Comparison of ENCODE assay signal across 10 cellular contexts in the genomic region with DNA sequence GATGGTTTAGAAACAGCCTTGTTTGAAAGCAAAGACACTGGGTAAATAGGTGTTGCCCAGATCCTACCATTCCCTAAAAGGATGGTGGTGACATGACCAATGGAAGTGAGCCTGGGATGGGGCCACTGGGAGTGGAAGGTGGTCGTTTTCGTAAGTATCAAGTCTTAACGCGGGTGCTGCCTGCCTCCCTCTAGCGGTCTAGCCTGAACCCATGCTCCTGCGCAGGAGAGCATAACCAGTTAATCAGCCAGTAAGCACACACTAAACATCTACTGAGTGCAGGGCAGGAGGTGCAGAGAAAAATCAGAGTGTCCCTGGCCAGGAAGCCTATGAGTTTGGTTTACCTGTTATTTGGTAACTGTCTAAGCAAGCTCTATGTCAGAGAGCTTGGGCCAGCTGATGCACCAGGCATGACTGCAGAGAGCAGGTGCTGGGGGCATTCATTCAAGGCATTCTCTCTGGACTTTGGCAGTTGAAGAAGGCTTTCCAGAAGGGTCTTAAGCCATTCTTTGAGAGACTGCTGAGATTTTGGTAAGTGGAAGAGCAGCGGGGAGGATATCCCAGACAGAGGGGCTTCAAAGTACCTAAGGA. TPM values are rescaled to one million over a fixed set of nuclear protein-coding genes. Genes with fewer than 3 reads are reported as not detected.
DNase-seq lines count a peak whose midpoint lies in the region; ATAC-seq and TF ChIP-seq lines count a peak whose summit lies in the region.
"Had no signal": no experiment of that assay in that cellular context is flagged by ENCODE, and none has a peak within 500 bp of the region (broad histone marks: within the 10 kb centered on the region; RNA-seq: fewer than 3 reads in every experiment).

No MANE protein-coding gene starts in this region.

- H3K4me1 Mint-ChIP-seq in activated T-cell treated with anti-CD3 and anti-CD28 coated beads, Interleukin-2, amount 50 U/mL, for 72 hours (ENCODE audit: low read depth): peaks cover 5% of the 10 kb centered on the region

- no peaks in the 10 kb centered on the region for H3K36me3 Mint-ChIP-seq in activated T-cell treated with anti-CD3 and anti-CD28 coated beads, Interleukin-2, amount 50 U/mL, for 72 hours (ENCODE audit: insufficient read depth in 2 of 2)
- H3K36me3 Mint-ChIP-seq: activated naive CD4-positive, alpha-beta T cell treated with anti-CD3 and anti-CD28 coated beads, Interleukin-2, amount 50 U/mL, for 72 hours had no signal

- TF ChIP-seq CTCF in AG04450 (IDR thresholded peaks at IDR 0.05; ENCODE audit: low read depth, low read length): peak; percentile 66
- TF ChIP-seq CTCF in GM13977 (IDR thresholded peaks at IDR 0.05; ENCODE audit: extremely low read depth, insufficient read depth, missing control alignments): peak; percentile 71
- TF ChIP-seq CTCF in thyroid gland (IDR thresholded peaks at IDR 0.05): peak in 3 of 6 experiments; percentile 12 to 40 (median 32)

- H3K27me3 Mint-ChIP-seq in activated T-cell treated with anti-CD3 and anti-CD28 coated beads, Interleukin-2, amount 50 U/mL, for 72 hours (ENCODE audit: low read depth): peaks cover 40% of the 10 kb centered on the region

- CTCF ChIA-PET in AG04450 (lab: Charles Lee): interaction anchor here (0.6 to 2.0 kb wide), 3 partner anchors 9 to 210 kb away, joined by 3 to 7 read pairs (median 3); no protein-coding TSS in a partner anchor

- H3K4me3 Mint-ChIP-seq in activated T-cell treated with anti-CD3 and anti-CD28 coated beads, Interleukin-2, amount 50 U/mL, for 72 hours: no peak overlapping the region

- H3K4me3 ChIP-seq in AG04450 (ENCODE audit: low read depth, low read length) (no peak overlapping the region), thyroid gland (replicated peaks in 1 of 3) (no peak overlapping the region)
- H3K4me3 ChIP-seq: HAP-1 had no signal

- H3K27me3 ChIP-seq in AG04450 (ENCODE audit: control insufficient read depth, insufficient read depth, low read length): no peaks in the 10 kb centered on the region
- no peaks in the 10 kb centered on the region for H3K27me3 ChIP-seq in thyroid gland

- no peak overlapping the region for H3K27ac ChIP-seq in AG04450 (ENCODE audit: low read depth, low read length)
- H3K27ac ChIP-seq in thyroid gland: no peak overlapping the region

- no peak overlapping the region for H3K27ac Mint-ChIP-seq in activated T-cell treated with anti-CD3 and anti-CD28 coated beads, Interleukin-2, amount 50 U/mL, for 72 hours
- H3K27ac Mint-ChIP-seq: activated naive CD4-positive, alpha-beta T cell treated with anti-CD3 and anti-CD28 coated beads, Interleukin-2, amount 50 U/mL, for 72 hours had no signal

- intact Hi-C loops in thyroid gland (cut with DNase I): no loop called here

- in situ Hi-C loops in GM13977 (cut with MboI; ENCODE audit: low pct_unique_long_range_greater_than_20kb, low sequenced_read_pairs, unreplicated experiment): no loop called here

- POLR2A ChIA-PET in AG04450 (lab: Yijun Ruan, JAX): no interaction called here

- H3K4me1 ChIP-seq in thyroid gland: no peaks in the 10 kb centered on the region
- H3K4me1 ChIP-seq: HAP-1 had no signal

- ATAC-seq in activated T-cell treated with anti-CD3 and anti-CD28 coated beads, Interleukin-2, amount 50 U/mL, for 72 hours (replicated peaks in 1 of 2): peak; percentile 53 to 73
- ATAC-seq in GM18517 (IDR thresholded peaks at IDR 0.05; ENCODE audit: unreplicated experiment): no peak
- no peak for ATAC-seq in GM18520 (IDR thresholded peaks at IDR 0.05; ENCODE audit: unreplicated experiment)

- H3K9me3 Mint-ChIP-seq in activated T-cell treated with anti-CD3 and anti-CD28 coated beads, Interleukin-2, amount 50 U/mL, for 72 hours: no peaks in the 10 kb centered on the region
- H3K9me3 Mint-ChIP-seq: activated naive CD4-positive, alpha-beta T cell treated with anti-CD3 and anti-CD28 coated beads, Interleukin-2, amount 50 U/mL, for 72 hours had no signal

- H3K9me3 ChIP-seq in AG04450 (ENCODE audit: control insufficient read depth, insufficient read depth, low read length): no peaks in the 10 kb centered on the region
- H3K9me3 ChIP-seq in thyroid gland: no peaks in the 10 kb centered on the region
- H3K9me3 ChIP-seq: HAP-1 had no signal

- DNase-seq in AG04450 (ENCODE audit: low read depth, low spot score) (no peak), GM13977 (ENCODE audit: low spot score) (no peak), hepatic stellate cell (ENCODE audit: low spot score) (peak; percentile 19), thyroid gland (peak; percentile 12 to 21), dedifferentiated amniotic fluid mesenchymal stem cell (ENCODE audit: extremely low spot score) (no peak)
- peak; percentile 16 to 19 for DNase-seq in activated T-cell treated with anti-CD3 and anti-CD28 coated beads, Interleukin-2, amount 50 U/mL, for 72 hours

- no peak for TF ChIP-seq POLR2A in thyroid gland (IDR thresholded peaks at IDR 0.05)

- WGBS in thyroid gland, 2 donors: 8 to 9% methylated on average over 7 of the region's 7 CpGs

- no peaks in the 10 kb centered on the region for H3K36me3 ChIP-seq in thyroid gland
- H3K36me3 ChIP-seq: HAP-1 had no signal

RNA-seq across cellular contexts. Expression of a gene that starts 0.9 kb away (rescaled TPM):
- polyA plus RNA-seq in AG04450 (2011; rRNA removed): 0.47 TPM in 2 replicates
- polyA minus RNA-seq in AG04450 (2011; rRNA and poly(A)+ RNA removed): 0.23 and 0.70 TPM in 2 replicates
- 1 to 10 TPM; 2.6 to 2.7 TPM for total RNA-seq in activated T-cell treated with anti-CD3 and anti-CD28 coated beads, Interleukin-2, amount 50 U/mL, for 72 hours
- total RNA-seq in thyroid gland: 1 to 10 TPM; 1.0 to 1.9 (median 1.6) TPM

Comparison
In these comparisons a context has a peak if more than half of its experiments do, and no peak if none do; other contexts are left out.
1. DNase-seq: peak in activated T-cell treated with anti-CD3 and anti-CD28 coated beads, Interleukin-2, amount 50 U/mL, for 72 hours (2 of 2), hepatic stellate cell (single experiment) and thyroid gland (2 of 2); none in AG04450 (single experiment), GM13977 (single experiment) and dedifferentiated amniotic fluid mesenchymal stem cell (single experiment).
2. ATAC-seq: peak in activated T-cell treated with anti-CD3 and anti-CD28 coated beads, Interleukin-2, amount 50 U/mL, for 72 hours (2 of 2); none in GM18517 (single experiment) and GM18520 (single experiment).